Comparison of ENCODE assay signal across 8 cellular contexts in genomic region chr20:17570347-17571152, GRCh38. TPM values are rescaled to one million over a fixed set of nuclear protein-coding genes. Genes with fewer than 3 reads are reported as not detected.
DNase-seq lines count a peak whose midpoint lies in the region; ATAC-seq, FAIRE-seq and TF ChIP-seq lines count a peak whose summit lies in the region.

No MANE protein-coding gene starts in this region.

- H3K27me3 ChIP-seq in AG04450 (ENCODE audit: control insufficient read depth, insufficient read depth, low read length): no peaks in the 10 kb centered on the region
- H3K27me3 ChIP-seq in esophagus (ENCODE audit: control insufficient read depth in 1 of 2, insufficient read depth in 2 of 2, low read length in 2 of 2): no peaks in the 10 kb centered on the region
- H3K27me3 ChIP-seq in transverse colon: no peaks in the 10 kb centered on the region

- peaks cover 3% of the 10 kb centered on the region for H3K9me3 Mint-ChIP-seq in activated CD4-positive, alpha-beta T cell treated with anti-CD3 and anti-CD28 coated beads, Interleukin-2, amount 10 ng/mL, durations not matched to agents 7 days and 5 days

- H3K4me1 ChIP-seq in esophagus (ENCODE audit: control insufficient read depth in 2 of 2, insufficient read depth in 2 of 2, low read length in 1 of 2): peaks cover 0 to 6% of the 10 kb centered on the region in 2 donors
- H3K4me1 ChIP-seq in transverse colon: peaks cover 14 to 63% (median 49%) of the 10 kb centered on the region in 4 donors

- POLR2A ChIA-PET in AG04450 (lab: Yijun Ruan, JAX): interaction anchor here (0.6 to 2.6 kb wide), 21 partner anchors 9 to 1277 kb away, joined by 3 to 59 read pairs (median 6); partner anchors contain the start of genes BFSP1 and RRBP1
- POLR2A ChIA-PET in activated CD4-positive, alpha-beta T cell treated with anti-CD3 and anti-CD28 coated beads, Interleukin-2, amount 10 ng/mL, durations not matched to agents 7 days and 5 days (lab: Charles Lee): interaction anchor here (0.6 kb wide), 1 partner anchor 40 kb away, joined by 3 read pairs; no protein-coding TSS in a partner anchor

- H3K27ac Mint-ChIP-seq in activated CD4-positive, alpha-beta T cell treated with anti-CD3 and anti-CD28 coated beads, Interleukin-2, amount 10 ng/mL, durations not matched to agents 7 days and 5 days: peak overlapping the region; percentile 91

- DNase-seq in AG04450 (ENCODE audit: low read depth, low spot score): no peak
- peak; percentile 30 for DNase-seq in GM12891 (ENCODE audit: insufficient read length, low spot score)
- peak; percentile 36 to 56 for DNase-seq in NCI-H1930 (lab: John Stamatoyannopoulos, UW)
- DNase-seq in activated CD4-positive, alpha-beta T cell treated with anti-CD3 and anti-CD28 coated beads, Interleukin-2, amount 10 ng/mL, durations not matched to agents 7 days and 5 days: peak; percentile 33
- peak; percentile 67 for DNase-seq in midbrain (lab: John Stamatoyannopoulos, UW)
- peak; percentile 75 for DNase-seq in transverse colon

- peak; percentile 31 for ATAC-seq in HG02870 (IDR thresholded peaks at IDR 0.05; ENCODE audit: unreplicated experiment)

- peak overlapping the region; percentile 87 for H3K4me3 ChIP-seq in AG04450 (ENCODE audit: low read depth, low read length)
- peak overlapping the region; percentile 83 to 97 for H3K4me3 ChIP-seq in esophagus (ENCODE audit: low read depth in 1 of 2, low read length in 2 of 2)
- H3K4me3 ChIP-seq in transverse colon: peak overlapping the region; percentile 85 to 97 (median 92)

- TF ChIP-seq EP300 in transverse colon (IDR thresholded peaks at IDR 0.05; ENCODE audit: low read depth): no peak

- H3K27me3 Mint-ChIP-seq in activated CD4-positive, alpha-beta T cell treated with anti-CD3 and anti-CD28 coated beads, Interleukin-2, amount 10 ng/mL, durations not matched to agents 7 days and 5 days: peaks cover 14% of the 10 kb centered on the region

- H3K27ac ChIP-seq in AG04450 (ENCODE audit: low read depth, low read length): peak overlapping the region; percentile 95
- H3K27ac ChIP-seq in esophagus (ENCODE audit: low read depth in 2 of 2, low read length in 1 of 2): peak overlapping the region; percentile 98 to 99
- peak overlapping the region; percentile 98 to 100 (median 98) for H3K27ac ChIP-seq in transverse colon

- H3K9me3 ChIP-seq in AG04450 (ENCODE audit: control insufficient read depth, insufficient read depth, low read length) (no peaks in the 10 kb centered on the region; the same call in 1 of the 2 replicates), esophagus (ENCODE audit: control insufficient read depth in 2 of 2, insufficient read depth in 1 of 2, low read depth in 1 of 2, low read length in 1 of 2) (no peaks in the 10 kb centered on the region), transverse colon (no peaks in the 10 kb centered on the region)

- WGBS in esophagus, 2 donors: 1% methylated on average over 41 to 43 of the region's 43 CpGs
- WGBS in transverse colon (ENCODE audit: low coverage in 1 of 2), 2 donors: 0 to 7% methylated on average over 4 to 42 of the region's 43 CpGs

- TF ChIP-seq POLR2A in GM12891 (IDR thresholded peaks at IDR 0.05; ENCODE audit: low read depth, low read length): no peak
- TF ChIP-seq POLR2A in transverse colon (IDR thresholded peaks at IDR 0.05): peak; percentile 63

- CTCF ChIA-PET in AG04450 (lab: Charles Lee): interaction anchor here (0.7 to 2.7 kb wide), 6 partner anchors 12 to 368 kb away, joined by 3 to 19 read pairs (median 5); no protein-coding TSS in a partner anchor
- CTCF ChIA-PET in activated CD4-positive, alpha-beta T cell treated with anti-CD3 and anti-CD28 coated beads, Interleukin-2, amount 10 ng/mL, durations not matched to agents 7 days and 5 days (lab: Charles Lee): interaction anchor here (0.8 to 2.1 kb wide), 11 partner anchors 10 to 111 kb away, joined by 3 to 14 read pairs (median 3); partner anchors contain the start of gene RRBP1

- H3K4me1 Mint-ChIP-seq in activated CD4-positive, alpha-beta T cell treated with anti-CD3 and anti-CD28 coated beads, Interleukin-2, amount 10 ng/mL, durations not matched to agents 7 days and 5 days: peaks cover 29% of the 10 kb centered on the region

- no peak for TF ChIP-seq CTCF in AG04450 (IDR thresholded peaks at IDR 0.05; ENCODE audit: low read depth, low read length)
- TF ChIP-seq CTCF in transverse colon (IDR thresholded peaks at IDR 0.05): no peak

- H3K36me3 ChIP-seq in esophagus (ENCODE audit: control insufficient read depth in 2 of 2, insufficient read depth in 2 of 2, low read length in 1 of 2): peaks cover 0 to 3% of the 10 kb centered on the region in 2 donors
- no peaks in the 10 kb centered on the region for H3K36me3 ChIP-seq in transverse colon

- in situ Hi-C loops in transverse colon (cut with MboI; ENCODE audit: low pct_ligation_motif_present in 1 of 4, low pct_unique_long_range_greater_than_20kb in 1 of 4, low sequenced_read_pairs in 3 of 4): no loop called here

- peak; percentile 23 for FAIRE-seq in GM12891 (lab: Jason Lieb, UNC)

- H3K4me3 Mint-ChIP-seq in activated CD4-positive, alpha-beta T cell treated with anti-CD3 and anti-CD28 coated beads, Interleukin-2, amount 10 ng/mL, durations not matched to agents 7 days and 5 days: peak overlapping the region; percentile 91

- H3K36me3 Mint-ChIP-seq in activated CD4-positive, alpha-beta T cell treated with anti-CD3 and anti-CD28 coated beads, Interleukin-2, amount 10 ng/mL, durations not matched to agents 7 days and 5 days (ENCODE audit: low read depth): no peaks in the 10 kb centered on the region

- intact Hi-C loops in transverse colon (cut with DNase I; ENCODE audit: low total_unique reads): loop anchor here (5.0 kb wide), 2 partner anchors 33 to 42 kb away; no protein-coding TSS in a partner anchor

TF ChIP-seq in GM12891, 5 proteins besides CTCF, POLR2A, EP300 and RAD21:
- TF ChIP-seq TAF1 (IDR thresholded peaks at IDR 0.05; ENCODE audit: low read depth, low read length): no peak
- TF ChIP-seq PAX5 (IDR thresholded peaks at IDR 0.05; ENCODE audit: insufficient read depth, low read length, severe bottlenecking): no peak
- no peak for TF ChIP-seq POU2F2 (IDR thresholded peaks at IDR 0.05; ENCODE audit: low read depth, low read length)

RNA-seq across cellular contexts. Expression of gene DSTN, which starts 0.7 kb away (rescaled TPM):
- polyA plus RNA-seq in AG04450 (2011; rRNA removed): 318 and 414 TPM in 2 replicates
- polyA minus RNA-seq in AG04450 (2011; rRNA and poly(A)+ RNA removed): 27.3 and 48.9 TPM in 2 replicates
- polyA plus RNA-seq in GM12891 (2012; ENCODE audit: low read depth, missing spikeins): 61.6 TPM
- total RNA-seq in activated CD4-positive, alpha-beta T cell treated with anti-CD3 and anti-CD28 coated beads, Interleukin-2, amount 10 ng/mL, durations not matched to agents 7 days and 5 days: 10 to 100 TPM; 77.4 to 83.3 TPM
- polyA plus RNA-seq in esophagus: 100 to 1,000 TPM; 301 to 455 TPM
- total RNA-seq in transverse colon: 100 to 1,000 TPM; 280 to 589 (median 373) TPM

RNA-seq across cellular contexts. Expression of gene BFSP1, which starts 39.4 kb away (rescaled TPM):
- 2.3 and 2.9 TPM in 2 replicates for polyA plus RNA-seq in AG04450 (2011; rRNA removed)
- polyA minus RNA-seq in AG04450 (2011; rRNA and poly(A)+ RNA removed): 1.5 and 1.8 TPM in 2 replicates
- 0.06 TPM for polyA plus RNA-seq in GM12891 (2012; ENCODE audit: low read depth, missing spikeins)
- total RNA-seq in activated CD4-positive, alpha-beta T cell treated with anti-CD3 and anti-CD28 coated beads, Interleukin-2, amount 10 ng/mL, durations not matched to agents 7 days and 5 days: 1 to 10 TPM; 2.0 to 2.2 TPM
- polyA plus RNA-seq in esophagus: 1 to 10 TPM in 1 of 2 donors, under 1 TPM in 1; 0.80 to 1.2 TPM
- total RNA-seq in transverse colon: under 1 TPM in 3 of 4 donors, not detected in 1; 0.75 to 1.00 (median 0.82) TPM
